Comparison of ENCODE assay signal across 18 cellular contexts in the genomic region with DNA sequence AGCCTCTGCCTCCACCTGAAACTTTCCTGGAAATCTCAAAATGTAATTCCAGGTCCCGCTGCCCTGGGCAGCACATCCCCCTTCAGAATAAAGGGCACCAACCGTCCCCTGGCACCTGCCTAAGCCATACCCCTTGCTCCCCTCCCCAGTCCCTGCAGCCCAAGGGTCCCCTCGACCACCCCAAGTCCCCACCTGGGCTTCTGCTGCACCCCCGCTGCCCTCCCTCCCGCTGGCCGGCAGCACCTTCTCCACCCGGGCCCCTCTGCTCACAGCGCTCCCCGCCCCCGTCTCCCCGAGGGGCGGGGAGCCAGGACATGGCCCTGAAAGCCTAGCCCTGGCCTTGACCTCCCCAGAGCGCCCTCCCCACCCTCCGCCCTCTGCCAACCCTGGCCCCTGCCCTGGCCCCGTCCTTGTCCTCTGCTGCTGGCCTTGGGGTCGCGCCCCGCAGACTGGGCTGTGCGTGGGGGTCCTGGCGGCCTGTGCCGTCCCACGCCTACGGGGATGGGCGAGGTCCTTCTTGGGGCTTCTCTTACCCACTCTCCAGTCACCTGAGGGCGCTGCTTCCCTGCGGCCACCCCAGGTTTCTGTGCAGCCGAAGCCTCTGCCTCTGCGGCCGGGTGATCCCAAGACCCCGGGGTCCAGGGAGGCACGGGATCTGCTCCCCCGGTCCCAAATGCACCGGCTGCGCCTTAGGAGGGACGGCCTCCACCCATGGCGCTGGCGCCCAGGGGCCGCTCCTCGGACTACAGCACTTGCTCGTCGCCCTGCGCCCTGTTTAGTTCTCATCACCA. TPM values are rescaled to one million over a fixed set of nuclear protein-coding genes. Genes with fewer than 3 reads are reported as not detected.
A peak's percentile ranks its signal among the peaks of the same experiment; 100 is the strongest.
DNase-seq lines count a peak whose midpoint lies in the region; ATAC-seq and TF ChIP-seq lines count a peak whose summit lies in the region.
"Had no signal": no experiment of that assay in that cellular context is flagged by ENCODE, and none has a peak within 500 bp of the region (broad histone marks: within the 10 kb centered on the region; RNA-seq: fewer than 3 reads in every experiment).

No MANE protein-coding gene starts in this region.

- no peak for ATAC-seq in activated CD4-positive, CD25-positive, alpha-beta regulatory T cell treated with anti-CD3 and anti-CD28 coated beads, Interleukin-2, amount 50 U/mL, for 24 hours
- ATAC-seq in GM23338 = peak; percentile 42
- ATAC-seq: CD8-positive, alpha-beta T cell; HCT116; left colon; naive thymus-derived CD8-positive, alpha-beta T cell had no signal

- H3K4me3 ChIP-seq in GM23338 (no peak overlapping the region), coronary artery (no peak overlapping the region)
- H3K4me3 ChIP-seq: cardiac muscle cell, sigmoid colon had no signal

- peak; percentile 27 for DNase-seq in activated CD4-positive, CD25-positive, alpha-beta regulatory T cell treated with anti-CD3 and anti-CD28 coated beads, Interleukin-2, amount 50 U/mL, for 72 hours
- DNase-seq in GM23338 (ENCODE audit: low spot score) = peak; percentile 52
- peak; percentile 71 for DNase-seq in coronary artery (ENCODE audit: low spot score)
- DNase-seq in osteocyte (ENCODE audit: extremely low spot score, unreplicated experiment) = peak; percentile 81
- no peak for DNase-seq in GF-D8 (lab: John Stamatoyannopoulos, UW)
- DNase-seq in NCI-H2081 treated with DMSO at 0.1 percent for 48 hours (lab: John Stamatoyannopoulos, UW) = no peak
- DNase-seq in superior temporal gyrus (ENCODE audit: extremely low spot score) = no peak
- DNase-seq: activated CD4-positive, CD25-positive, alpha-beta regulatory T cell; left colon; naive thymus-derived CD8-positive, alpha-beta T cell; NCI-H1417; sigmoid colon; stimulated activated naive CD4-positive, alpha-beta T cell treated with Interleukin-2 at 50 U/mL for 16 hours; SW 1271 had no signal

- no peaks in the 10 kb centered on the region for H3K27me3 ChIP-seq in GM23338 (ENCODE audit: insufficient read depth)
- H3K27me3 ChIP-seq: cardiac muscle cell had no signal

- H3K4me1 Mint-ChIP-seq in GM23338 = peaks cover 16% of the 10 kb centered on the region
- H3K4me1 Mint-ChIP-seq in osteocyte (ENCODE audit: unreplicated experiment) = no peaks in the 10 kb centered on the region

- peaks cover 11% of the 10 kb centered on the region for H3K36me3 ChIP-seq in GM23338 (ENCODE audit: insufficient read depth)

- H3K9me3 Mint-ChIP-seq in GM23338 (peaks cover 3% of the 10 kb centered on the region; the same call in 2 of the 3 replicates), osteocyte (ENCODE audit: unreplicated experiment) (no peaks in the 10 kb centered on the region)
- H3K9me3 Mint-ChIP-seq: CD8-positive, alpha-beta T cell; naive thymus-derived CD8-positive, alpha-beta T cell had no signal

- H3K4me1 ChIP-seq in GM23338 (ENCODE audit: insufficient read depth) = peaks cover 4% of the 10 kb centered on the region

- no peak overlapping the region for H2AFZ ChIP-seq in GM23338

- H3K27ac ChIP-seq in GM23338 (ENCODE audit: low read depth) (no peak overlapping the region), coronary artery (no peak overlapping the region)
- H3K27ac ChIP-seq: cardiac muscle cell, sigmoid colon had no signal

- H3K27ac Mint-ChIP-seq in GM23338 (no peak overlapping the region), osteocyte (ENCODE audit: unreplicated experiment) (no peak overlapping the region)
- H3K27ac Mint-ChIP-seq: CD8-positive, alpha-beta T cell had no signal

- no peak overlapping the region for H3K4me2 ChIP-seq in GM23338

- peaks cover 33% of the 10 kb centered on the region for H3K36me3 Mint-ChIP-seq in GM23338 (ENCODE audit: low read depth)
- H3K36me3 Mint-ChIP-seq in osteocyte (ENCODE audit: unreplicated experiment) = peaks cover 5% of the 10 kb centered on the region

- H3K79me2 ChIP-seq in GM23338 (replicated peaks; ENCODE audit: insufficient read depth) = peaks cover under 1% of the 10 kb centered on the region

- H3K4me3 Mint-ChIP-seq in GM23338 (no peak overlapping the region), osteocyte (ENCODE audit: unreplicated experiment) (no peak overlapping the region)
- H3K4me3 Mint-ChIP-seq: CD8-positive, alpha-beta T cell had no signal

- peaks cover 8% of the 10 kb centered on the region for H4K20me1 ChIP-seq in GM23338 (replicated peaks; ENCODE audit: insufficient read depth)

- peaks cover 32% of the 10 kb centered on the region for H3K27me3 Mint-ChIP-seq in GM23338 (ENCODE audit: insufficient read depth, low read depth, poor library complexity)
- H3K27me3 Mint-ChIP-seq in osteocyte (ENCODE audit: unreplicated experiment) = peaks cover 12% of the 10 kb centered on the region
- H3K27me3 Mint-ChIP-seq: naive thymus-derived CD8-positive, alpha-beta T cell had no signal

- H3K9me2 ChIP-seq in GM23338 (ENCODE audit: insufficient read depth) = no peaks in the 10 kb centered on the region

- peaks cover 57% of the 10 kb centered on the region for H3F3A ChIP-seq in GM23338 (replicated peaks; ENCODE audit: low read depth)

- TF ChIP-seq CTCF in GM23338 (conservative IDR thresholded peaks at IDR 0.05; ENCODE audit: low read depth in 2 of 2) (peak; percentile 10 to 64; a peak in 2 of 4 replicates), coronary artery (IDR thresholded peaks at IDR 0.05) (no peak), osteocyte (IDR thresholded peaks at IDR 0.05) (no peak)

TF ChIP-seq in GM23338, 12 proteins besides CTCF, POLR2A, EP300 and RAD21:
- no peak for TF ChIP-seq JUNB (IDR thresholded peaks at IDR 0.05; ENCODE audit: unreplicated experiment)
- peak; percentile 36 for TF ChIP-seq POLR2AphosphoS5 (IDR thresholded peaks at IDR 0.05; ENCODE audit: low read depth)

RNA-seq across cellular contexts. Expression of a gene that starts 41.7 kb away (rescaled TPM):
- total RNA-seq in GM23338 (2014; rRNA removed; shearing (Covaris generic)) = 50.2 TPM in 2 replicates
- 20.3 and 22.5 TPM in 2 replicates for polyA plus RNA-seq in GM23338 (2016; fragmentation: Nextera tagmentation; extraction: Ambion mirVana)
- total RNA-seq in osteocyte = 15.0 and 15.7 TPM in 2 replicates

RNA-seq across cellular contexts. Expression of a gene that starts 55.5 kb away (rescaled TPM):
- 42.4 and 51.5 TPM in 2 replicates for total RNA-seq in GM23338 (2014; rRNA removed; shearing (Covaris generic))
- 71.2 and 75.5 TPM in 2 replicates for polyA plus RNA-seq in GM23338 (2016; fragmentation: Nextera tagmentation; extraction: Ambion mirVana)
- 41.3 and 44.9 TPM in 2 replicates for total RNA-seq in osteocyte

Comparison
In these comparisons a context has a peak if more than half of its experiments do, and no peak if none do; other contexts are left out.
1. DNase-seq: peak in activated CD4-positive, CD25-positive, alpha-beta regulatory T cell treated with anti-CD3 and anti-CD28 coated beads, Interleukin-2, amount 50 U/mL, for 72 hours (single experiment), GM23338 (single experiment), coronary artery (single experiment) and osteocyte (single experiment); none in GF-D8 (single experiment), NCI-H2081 treated with DMSO at 0.1 percent for 48 hours (single experiment) and superior temporal gyrus (single experiment).
2. CTCF ChIP-seq: peak in GM23338 (2 of 2); none in coronary artery (single experiment) and osteocyte (single experiment).